In genomic region chr21:29072873-29073221, GRCh38 we compare ENCODE assay signal across 8 cellular contexts. TPM values are rescaled to one million over a fixed set of nuclear protein-coding genes. Genes with fewer than 3 reads are reported as not detected.
DNase-seq lines count a peak whose midpoint lies in the region; ATAC-seq and TF ChIP-seq lines count a peak whose summit lies in the region.

No MANE protein-coding gene starts in this region.

- intact Hi-C loops in spleen (cut with DNase I; ENCODE audit: low total_unique reads), result loop anchor here (10.0 kb wide), 1 partner anchor 78 kb away; the partner anchor contains the start of gene LTN1

- peaks cover 53% of the 10 kb centered on the region for H3K79me2 ChIP-seq in hepatocyte

- WGBS in hepatocyte (ENCODE audit: low lambda C conversion rate, missing lambda C conversion rate), result 0% methylated on average over 13 of the region's 13 CpGs
- 0 to 1% (median 1%) methylated on average over 13 of the region's 13 CpGs for WGBS in spleen, 5 donors

- H3K27ac Mint-ChIP-seq in activated T-helper 17 cell treated with anti-CD3 and anti-CD28 coated beads, Interleukin-2, amount 50 U/mL, for 72 hours, result peak overlapping the region; percentile 100

- peaks cover 4% of the 10 kb centered on the region for H3K9me3 Mint-ChIP-seq in activated T-helper 17 cell treated with anti-CD3 and anti-CD28 coated beads, Interleukin-2, amount 50 U/mL, for 72 hours

- H2AFZ ChIP-seq in hepatocyte, result peak overlapping the region; percentile 48

- no peaks in the 10 kb centered on the region for H3K27me3 ChIP-seq in hepatocyte
- H3K27me3 ChIP-seq in spleen (replicated peaks in 1 of 7), result no peaks in the 10 kb centered on the region

- H3K36me3 Mint-ChIP-seq in activated T-helper 17 cell treated with anti-CD3 and anti-CD28 coated beads, Interleukin-2, amount 50 U/mL, for 72 hours (ENCODE audit: low read depth), result peaks cover 59% of the 10 kb centered on the region

- no peaks in the 10 kb centered on the region for H3K9me2 ChIP-seq in hepatocyte (replicated peaks; ENCODE audit: insufficient read depth)

- H3K27ac ChIP-seq in hepatocyte (peak overlapping the region; percentile 88), spleen (peak overlapping the region; percentile 86 to 94 (median 92))

- H3K4me2 ChIP-seq in hepatocyte, result peak overlapping the region; percentile 83

- no peak for TF ChIP-seq POLR2A in spleen (IDR thresholded peaks at IDR 0.05)

- DNase-seq in D341Med (ENCODE audit: low spot score) (peak; percentile 33), hepatocyte (ENCODE audit: low spot score) (peak; percentile 45), spleen (no peak), T-helper 9 cell (no peak), SKM-1 treated with dmso at 0.1 percent for 144 hours (lab: John Stamatoyannopoulos, UW; ENCODE audit: unreplicated experiment) (no peak), NCI-H2196 (lab: John Stamatoyannopoulos, UW; ENCODE audit: unreplicated experiment) (no peak)

- H3K27me3 Mint-ChIP-seq in activated T-helper 17 cell treated with anti-CD3 and anti-CD28 coated beads, Interleukin-2, amount 50 U/mL, for 72 hours, result no peaks in the 10 kb centered on the region

- TF ChIP-seq CTCF in hepatocyte (IDR thresholded peaks at IDR 0.05; ENCODE audit: poor library complexity) (no peak), spleen (IDR thresholded peaks at IDR 0.05 in 8 of 11, conservative IDR thresholded peaks at IDR 0.05 in 3 of 11) (no peak)

- H3K4me3 ChIP-seq in hepatocyte (peak overlapping the region; percentile 53), spleen (peak overlapping the region; percentile 75 to 95 (median 90))

- no peaks in the 10 kb centered on the region for H3K9me3 ChIP-seq in hepatocyte (ENCODE audit: low read depth)
- no peaks in the 10 kb centered on the region for H3K9me3 ChIP-seq in spleen

- H3K36me3 ChIP-seq in hepatocyte (replicated peaks; ENCODE audit: insufficient read depth, low read depth) (no peaks in the 10 kb centered on the region), spleen (peaks cover 0 to 30% (median 19%) of the 10 kb centered on the region in 6 donors)

- H3K4me1 ChIP-seq in hepatocyte (ENCODE audit: insufficient read depth) (peaks cover 6% of the 10 kb centered on the region), spleen (peaks cover 19 to 68% (median 40%) of the 10 kb centered on the region in 6 donors)

- peak; percentile 0 for ATAC-seq in HG02973 (IDR thresholded peaks at IDR 0.05; ENCODE audit: unreplicated experiment)
- no peak for ATAC-seq in activated T-helper 17 cell treated with anti-CD3 and anti-CD28 coated beads, Interleukin-2, amount 50 U/mL, for 72 hours (replicated peaks)

- H4K20me1 ChIP-seq in hepatocyte (ENCODE audit: insufficient read depth, poor library complexity, severe bottlenecking), result peaks cover 28% of the 10 kb centered on the region

- H3K4me1 Mint-ChIP-seq in activated T-helper 17 cell treated with anti-CD3 and anti-CD28 coated beads, Interleukin-2, amount 50 U/mL, for 72 hours, result peaks cover 29% of the 10 kb centered on the region

- peak overlapping the region; percentile 100 for H3K4me3 Mint-ChIP-seq in activated T-helper 17 cell treated with anti-CD3 and anti-CD28 coated beads, Interleukin-2, amount 50 U/mL, for 72 hours

RNA-seq across cellular contexts. Expression of gene CCT8, which starts 0.6 kb away (rescaled TPM):
- total RNA-seq in activated T-helper 17 cell treated with anti-CD3 and anti-CD28 coated beads, Interleukin-2, amount 50 U/mL, for 72 hours, result 100 to 1,000 TPM; 333 to 405 TPM
- 178 and 196 TPM in 2 replicates for total RNA-seq in hepatocyte
- polyA plus RNA-seq in hepatocyte, result 118 and 125 TPM in 2 replicates
- 100 to 1,000 TPM in 5 of 7 donors, 10 to 100 TPM in 2; 92.3 to 137 (median 115) TPM for total RNA-seq in spleen
- 100 to 1,000 TPM in 2 of 3 donors, 10 to 100 TPM in 1; 98.4 to 120 (median 108) TPM for polyA plus RNA-seq in spleen

RNA-seq across cellular contexts. Expression of gene USP16, which starts 48.4 kb away (rescaled TPM):
- total RNA-seq in activated T-helper 17 cell treated with anti-CD3 and anti-CD28 coated beads, Interleukin-2, amount 50 U/mL, for 72 hours, result 10 to 100 TPM; 37.8 to 47.6 TPM
- total RNA-seq in hepatocyte (30.7 and 35.8 TPM in 2 replicates), spleen (10 to 100 TPM; 31.7 to 40.9 (median 39.0) TPM)
- polyA plus RNA-seq in hepatocyte (25.9 and 35.6 TPM in 2 replicates), spleen (10 to 100 TPM; 17.2 to 22.7 (median 22.7) TPM)

RNA-seq across cellular contexts. Expression of gene RWDD2B, which starts 53.7 kb away (rescaled TPM):
- total RNA-seq in activated T-helper 17 cell treated with anti-CD3 and anti-CD28 coated beads, Interleukin-2, amount 50 U/mL, for 72 hours, result 1 to 10 TPM; 4.9 to 9.7 TPM
- 7.8 and 9.8 TPM in 2 replicates for total RNA-seq in hepatocyte
- polyA plus RNA-seq in hepatocyte, result 3.9 and 4.7 TPM in 2 replicates
- total RNA-seq in spleen, result 10 to 100 TPM in 3 of 7 donors, 1 to 10 TPM in 4; 7.5 to 11.5 (median 9.5) TPM
- polyA plus RNA-seq in spleen, result 10 to 100 TPM in 2 of 3 donors, 1 to 10 TPM in 1; 8.5 to 14.3 (median 10.4) TPM

RNA-seq across cellular contexts. Expression of gene MAP3K7CL, which starts 57.6 kb away (rescaled TPM):
- 1 to 10 TPM; 3.2 to 9.5 TPM for total RNA-seq in activated T-helper 17 cell treated with anti-CD3 and anti-CD28 coated beads, Interleukin-2, amount 50 U/mL, for 72 hours
- total RNA-seq in hepatocyte (0.16 TPM in 1 of 2 replicates, not detected in the other), spleen (10 to 100 TPM in 5 of 7 donors, 1 to 10 TPM in 2; 7.1 to 24.3 (median 13.9) TPM)
- polyA plus RNA-seq in hepatocyte (0.59 and 0.64 TPM in 2 replicates), spleen (10 to 100 TPM in 2 of 3 donors, 1 to 10 TPM in 1; 6.9 to 13.3 (median 10.5) TPM)

Comparison
In these comparisons a context has a peak if more than half of its experiments do, and no peak if none do; other contexts are left out.
1. DNase-seq: peak in D341Med (single experiment) and hepatocyte (single experiment); none in spleen (single experiment), T-helper 9 cell (single experiment), SKM-1 treated with dmso at 0.1 percent for 144 hours (single experiment) and NCI-H2196 (single experiment).